In the genomic region with DNA sequence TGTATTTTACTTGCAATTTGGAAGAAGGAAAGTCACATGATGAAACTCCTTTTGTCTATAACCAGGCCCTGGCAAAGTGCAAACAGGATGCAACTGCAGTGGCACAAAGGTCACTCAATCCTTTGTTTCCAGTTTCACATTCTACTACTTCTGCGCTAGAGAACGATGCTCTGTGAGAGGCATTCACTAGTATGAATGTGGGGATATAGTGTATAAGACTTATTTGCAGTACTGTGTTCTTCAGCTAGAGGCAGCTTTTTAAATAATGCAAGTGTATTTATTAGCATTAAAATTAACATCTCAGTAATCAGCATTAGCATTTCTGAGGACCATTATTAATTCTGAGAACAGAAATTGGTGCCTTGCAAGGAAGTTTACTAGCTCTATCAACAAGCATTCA, we compare ENCODE assay signal across 10 cellular contexts.
DNase-seq lines count a peak whose midpoint lies in the region; ATAC-seq, FAIRE-seq and TF ChIP-seq lines count a peak whose summit lies in the region.
"Had no signal": no experiment of that assay in that cellular context is flagged by ENCODE, and none has a peak within 500 bp of the region (broad histone marks: within the 10 kb centered on the region; RNA-seq: fewer than 3 reads in every experiment).

No MANE protein-coding gene starts in this region.

- no peak overlapping the region for H2BK5ac ChIP-seq in H9 (ENCODE audit: insufficient read length, low read length)

- no peak overlapping the region for H2AK5ac ChIP-seq in H9 (ENCODE audit: insufficient read length, low read length)

- H4K5ac ChIP-seq in H9 (ENCODE audit: insufficient read length, low read depth, low read length): no peak overlapping the region

- no peaks in the 10 kb centered on the region for H3K9me3 ChIP-seq in H9 (ENCODE audit: control insufficient read depth, low read depth, low read length)
- H3K9me3 ChIP-seq in HepG2 (ENCODE audit: low read length): no peaks in the 10 kb centered on the region

- no peak overlapping the region for H3K23ac ChIP-seq in H9 (ENCODE audit: insufficient read length, low read depth, low read length)

- no peaks in the 10 kb centered on the region for H3K23me2 ChIP-seq in H9 (ENCODE audit: insufficient read length, low read depth, low read length, poor library complexity, severe bottlenecking)

- peaks cover 0 to 25% (median 16%) of the 10 kb centered on the region in 3 experiments; a peak in 5 of 7 replicates for H3K36me3 Mint-ChIP-seq in H9 (ENCODE audit: insufficient read depth in 1 of 3, low read depth in 3 of 3)

- H3K27me3 Mint-ChIP-seq in H9 (ENCODE audit: low read depth): no peaks in the 10 kb centered on the region

- H3K27ac ChIP-seq in ACC112 (ENCODE audit: low read depth, low read length) (0 out of 2 replicates have a peak overlapping the region, but pooled peaks have one; percentile 10), H9 (ENCODE audit: insufficient read length, low read depth, low read length) (no peak overlapping the region), HepG2 (ENCODE audit: extremely low read length, insufficient read depth, low read length) (no peak overlapping the region)

- H3K4me1 ChIP-seq in ACC112 (ENCODE audit: control insufficient read depth, insufficient read depth, low read length, unreplicated experiment) (peaks cover 21% of the 10 kb centered on the region), H9 (ENCODE audit: insufficient read depth, low read length) (peaks cover 3% of the 10 kb centered on the region; the same call in 1 of the 2 replicates), HepG2 (ENCODE audit: insufficient read depth, low read length) (peaks cover 27% of the 10 kb centered on the region)

- no peak overlapping the region for H2AFZ ChIP-seq in ACC112 (ENCODE audit: low read length, unreplicated experiment)
- H2AFZ ChIP-seq in H9 (ENCODE audit: low read length): no peak overlapping the region
- H2AFZ ChIP-seq in HepG2 (ENCODE audit: low read length): no peak overlapping the region

- H4K20me1 ChIP-seq in H9 (ENCODE audit: control insufficient read depth, insufficient read depth, insufficient read length) (no peaks in the 10 kb centered on the region), HepG2 (ENCODE audit: insufficient read depth, low read length) (peaks cover 10% of the 10 kb centered on the region; the same call in 1 of the 2 replicates)

- H3K79me2 ChIP-seq in ACC112 (ENCODE audit: control insufficient read depth, insufficient read depth, low read length, unreplicated experiment): no peaks in the 10 kb centered on the region
- H3K79me2 ChIP-seq in H9 (ENCODE audit: insufficient read depth, low read length): no peaks in the 10 kb centered on the region
- H3K79me2 ChIP-seq in HepG2 (ENCODE audit: insufficient read depth, low read length): no peaks in the 10 kb centered on the region

- H3K9ac ChIP-seq in H9 (ENCODE audit: extremely low read depth, insufficient read length, low read length): no peak overlapping the region
- no peak overlapping the region for H3K9ac ChIP-seq in HepG2 (ENCODE audit: insufficient read depth, low read depth, low read length)

- H3K4me1 Mint-ChIP-seq in H9: peaks cover 13 to 42% of the 10 kb centered on the region in 2 experiments

- TF ChIP-seq EP300 in HepG2 (IDR thresholded peaks at IDR 0.05; ENCODE audit: low read depth in 2 of 2, low read length in 2 of 2): no peak
- no peak for TF ChIP-seq EP300 in HepG2 (CRISPR knock-in tag; IDR thresholded peaks at IDR 0.05; ENCODE audit: borderline replicate concordance)

- no peak overlapping the region for H4K91ac ChIP-seq in H9 (ENCODE audit: insufficient read length, low read depth, low read length)

- no peak overlapping the region for H4K8ac ChIP-seq in H9 (replicated peaks; ENCODE audit: insufficient read length, low read depth, low read length)

- no peak overlapping the region for H3K4ac ChIP-seq in H9 (ENCODE audit: low read depth, low read length)

- no peak for TF ChIP-seq RAD21 in HepG2 (CRISPR knock-in tag; IDR thresholded peaks at IDR 0.05)

- CTCF ChIA-PET in HepG2 (lab: Yijun Ruan, JAX; ENCODE audit: low intra/inter-chr PET ratio, low total read pairs): no interaction called here

- TF ChIP-seq CTCF in H9 (conservative IDR thresholded peaks at IDR 0.05): peak; percentile 43
- no peak for TF ChIP-seq CTCF in HepG2 (CRISPR knock-in tag; IDR thresholded peaks at IDR 0.05)
- TF ChIP-seq CTCF in GM13976 (IDR thresholded peaks at IDR 0.05; ENCODE audit: borderline replicate concordance, control extremely low read depth, extremely low read depth, insufficient read depth, missing control alignments): no peak

- intact Hi-C loops in HepG2 (cut with micrococcal nuclease; ENCODE audit: unreplicated experiment): no loop called here

- peak overlapping the region in 1 of 3 experiments; percentile 96; a peak in 2 of 7 replicates for H3K27ac Mint-ChIP-seq in H9

- H3K36me3 ChIP-seq in ACC112 (ENCODE audit: insufficient read depth, low read length) (peaks cover 7% of the 10 kb centered on the region; the same call in 1 of the 2 replicates), HepG2 (replicated peaks in 1 of 2; ENCODE audit: control insufficient read depth in 1 of 2, insufficient read depth in 2 of 2, low read length in 2 of 2) (peaks cover 15 to 37% of the 10 kb centered on the region in 2 experiments)

- no CpG with 5 or more reads among the region's 2 CpGs for WGBS in H9 (ENCODE audit: extremely low coverage, insufficient read length, low lambda C conversion rate)
- 15% methylated on average over 2 of the region's 2 CpGs for WGBS in HepG2 (ENCODE audit: low lambda C conversion rate)

- no peak overlapping the region for H3K4me3 ChIP-seq in ACC112 (ENCODE audit: low read depth, low read length)
- H3K4me3 ChIP-seq in HepG2 (replicated peaks in 1 of 3; ENCODE audit: insufficient read depth in 1 of 3, low read depth in 2 of 3, low read length in 3 of 3): no peak overlapping the region

- no peaks in the 10 kb centered on the region for H3K79me1 ChIP-seq in H9 (ENCODE audit: insufficient read depth, low read depth, low read length, poor library complexity, severe bottlenecking)

- H2BK20ac ChIP-seq in H9 (ENCODE audit: low read depth, low read length, poor library complexity, severe bottlenecking): no peak overlapping the region

- H2BK15ac ChIP-seq in H9 (ENCODE audit: low read depth, low read length): no peak overlapping the region

- BruUV-seq in HepG2 (replicated peaks; lab: Mats Ljungman, UMichigan): TSS peak; percentile 30

- DNase-seq in H9: no peak
- peak; percentile 23 for DNase-seq in astrocyte of the hippocampus (ENCODE audit: low read depth, low spot score)
- DNase-seq in HepG2 (ENCODE audit: low spot score): peak; percentile 74
- no peak for DNase-seq in UCSD-AML1 (lab: John Stamatoyannopoulos, UW; ENCODE audit: unreplicated experiment)
- DNase-seq in GM13976 (ENCODE audit: low spot score): no peak
- DNase-seq in LoVo (ENCODE audit: low spot score): no peak
- DNase-seq: mammary epithelial cell had no signal

- no peak overlapping the region for H3T11ph ChIP-seq in H9 (ENCODE audit: low read length)

- ATAC-seq in HepG2: peak; percentile 69
- no peak for ATAC-seq in GM18511 (IDR thresholded peaks at IDR 0.05; ENCODE audit: unreplicated experiment)

- no peak for TF ChIP-seq POLR2A in HepG2 (IDR thresholded peaks at IDR 0.05; ENCODE audit: insufficient read depth in 1 of 2, low read depth in 2 of 2, low read length in 2 of 2)

- H2BK12ac ChIP-seq in H9 (ENCODE audit: insufficient read length, low read depth, low read length): no peak overlapping the region

- no peak overlapping the region for H3K4me3 Mint-ChIP-seq in H9

- POLR2A ChIA-PET in HepG2 (lab: Yijun Ruan, JAX): interaction anchor here (1.3 kb wide), 1 partner anchor 13 kb away, joined by 3 read pairs; no protein-coding TSS in a partner anchor

- FAIRE-seq in HepG2 (lab: Jason Lieb, UNC): peak; percentile 50
- FAIRE-seq: G401.6 had no signal

- no peak overlapping the region for H3K4me2 ChIP-seq in H9 (ENCODE audit: insufficient read depth, insufficient read length, low read length)
- no peak overlapping the region for H3K4me2 ChIP-seq in HepG2 (ENCODE audit: low read depth, low read length)

- H3K14ac ChIP-seq in H9 (ENCODE audit: insufficient read depth, low read length): no peak overlapping the region

- in situ Hi-C loops in HepG2 (cut with HindIII; ENCODE audit: extremely low pct_ligation_motif_present, low pct_unique_long_range_greater_than_20kb) (no loop called here), GM13976 (cut with MboI; ENCODE audit: low sequenced_read_pairs, unreplicated experiment) (no loop called here)

- H3K56ac ChIP-seq in H9 (ENCODE audit: insufficient read length, low read depth, low read length): no peak overlapping the region

- H3K9me3 Mint-ChIP-seq in H9: no peaks in the 10 kb centered on the region

- no peaks in the 10 kb centered on the region for H3K27me3 ChIP-seq in ACC112 (ENCODE audit: insufficient read depth, low read length)
- H3K27me3 ChIP-seq in H9 (ENCODE audit: insufficient read depth, low read length): no peaks in the 10 kb centered on the region
- H3K27me3 ChIP-seq in HepG2 (ENCODE audit: control insufficient read depth in 1 of 2, insufficient read depth in 2 of 2, low read length in 2 of 2): no peaks in the 10 kb centered on the region

- no peak overlapping the region for H2BK120ac ChIP-seq in H9 (ENCODE audit: low read depth, low read length, poor library complexity, severe bottlenecking)

- H3K18ac ChIP-seq in H9 (ENCODE audit: insufficient read length, low read depth, low read length): no peak overlapping the region

TF ChIP-seq in HepG2, 621 proteins besides CTCF, POLR2A, EP300 and RAD21 (continues in another document):
- TF ChIP-seq RBM22 (optimal IDR thresholded peaks at IDR 0.05; ENCODE audit: low read length): peak; percentile 79
- TF ChIP-seq HNF4A (CRISPR knock-in tag; IDR thresholded peaks at IDR 0.05): peak; percentile 77
- TF ChIP-seq ZNF710 (CRISPR knock-in tag; IDR thresholded peaks at IDR 0.05; ENCODE audit: borderline replicate concordance): 0 out of 2 replicates have a peak, but pooled peaks have one; percentile 67
- no peak for TF ChIP-seq ZMAT3 (CRISPR knock-in tag; conservative IDR thresholded peaks at IDR 0.05)
- TF ChIP-seq SP140L (CRISPR knock-in tag; IDR thresholded peaks at IDR 0.05; ENCODE audit: borderline replicate concordance): 0 out of 2 replicates have a peak, but pooled peaks have one; percentile 19

Comparison
In these comparisons a context has a peak if more than half of its experiments do, and no peak if none do; other contexts are left out.
1. DNase-seq: peak in astrocyte of the hippocampus (single experiment) and HepG2 (single experiment); none in H9 (single experiment), UCSD-AML1 (single experiment), GM13976 (single experiment) and LoVo (single experiment).